ENCODE assay signal across 1 cellular context in the genomic region with DNA sequence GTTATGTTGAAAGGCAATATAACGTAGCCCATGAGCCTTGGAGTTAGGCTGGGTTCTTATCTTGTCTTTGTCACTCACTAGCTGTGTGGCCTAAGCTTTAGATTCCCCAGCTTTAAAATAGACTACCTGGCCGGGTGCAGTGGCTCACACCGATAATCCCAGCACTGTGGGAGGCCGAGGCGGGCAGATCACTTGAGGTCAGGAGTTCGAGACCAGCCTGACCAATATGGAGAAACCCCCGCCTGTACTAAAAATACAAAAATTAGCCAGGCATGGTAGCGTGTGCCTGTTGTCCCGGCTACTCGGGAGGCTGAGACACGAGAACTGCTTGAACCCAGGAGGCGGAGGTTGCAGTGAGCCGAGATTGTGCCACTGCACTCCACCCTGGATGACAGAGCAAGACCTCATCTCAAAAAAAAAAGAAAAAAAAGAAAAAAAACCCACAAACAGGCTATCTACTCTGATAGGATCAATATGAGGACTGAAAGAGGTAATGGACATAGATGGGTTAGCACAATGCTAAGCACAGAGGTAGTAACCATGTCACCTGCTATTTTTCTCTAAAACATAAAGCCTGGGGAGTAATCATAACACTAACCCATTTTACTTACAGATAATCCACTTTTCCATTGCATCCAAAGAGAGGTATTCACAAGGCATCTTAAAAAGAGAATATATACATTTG.
TF ChIP-seq lines count a peak whose summit lies in the region.

No MANE protein-coding gene starts in this region.

TF ChIP-seq in K562, 482 proteins besides CTCF, POLR2A, EP300 and RAD21 (continued from another document and continues in another):
- TF ChIP-seq, protein P1, sequence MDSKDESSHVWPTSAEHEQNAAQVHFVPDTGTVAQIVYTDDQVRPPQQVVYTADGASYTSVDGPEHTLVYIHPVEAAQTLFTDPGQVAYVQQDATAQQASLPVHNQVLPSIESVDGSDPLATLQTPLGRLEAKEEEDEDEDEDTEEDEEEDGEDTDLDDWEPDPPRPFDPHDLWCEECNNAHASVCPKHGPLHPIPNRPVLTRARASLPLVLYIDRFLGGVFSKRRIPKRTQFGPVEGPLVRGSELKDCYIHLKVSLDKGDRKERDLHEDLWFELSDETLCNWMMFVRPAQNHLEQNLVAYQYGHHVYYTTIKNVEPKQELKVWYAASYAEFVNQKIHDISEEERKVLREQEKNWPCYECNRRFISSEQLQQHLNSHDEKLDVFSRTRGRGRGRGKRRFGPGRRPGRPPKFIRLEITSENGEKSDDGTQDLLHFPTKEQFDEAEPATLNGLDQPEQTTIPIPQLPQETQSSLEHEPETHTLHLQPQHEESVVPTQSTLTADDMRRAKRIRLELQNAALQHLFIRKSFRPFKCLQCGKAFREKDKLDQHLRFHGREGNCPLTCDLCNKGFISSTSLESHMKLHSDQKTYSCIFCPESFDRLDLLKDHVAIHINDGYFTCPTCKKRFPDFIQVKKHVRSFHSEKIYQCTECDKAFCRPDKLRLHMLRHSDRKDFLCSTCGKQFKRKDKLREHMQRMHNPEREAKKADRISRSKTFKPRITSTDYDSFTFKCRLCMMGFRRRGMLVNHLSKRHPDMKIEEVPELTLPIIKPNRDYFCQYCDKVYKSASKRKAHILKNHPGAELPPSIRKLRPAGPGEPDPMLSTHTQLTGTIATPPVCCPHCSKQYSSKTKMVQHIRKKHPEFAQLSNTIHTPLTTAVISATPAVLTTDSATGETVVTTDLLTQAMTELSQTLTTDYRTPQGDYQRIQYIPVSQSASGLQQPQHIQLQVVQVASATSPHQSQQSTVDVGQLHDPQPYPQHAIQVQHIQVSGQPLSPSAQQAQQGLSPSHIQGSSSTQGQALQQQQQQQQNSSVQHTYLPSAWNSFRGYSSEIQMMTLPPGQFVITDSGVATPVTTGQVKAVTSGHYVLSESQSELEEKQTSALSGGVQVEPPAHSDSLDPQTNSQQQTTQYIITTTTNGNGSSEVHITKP (IDR thresholded peaks at IDR 0.05; ENCODE audit: partially characterized antibody), result no peak
- TF ChIP-seq, protein P2, sequence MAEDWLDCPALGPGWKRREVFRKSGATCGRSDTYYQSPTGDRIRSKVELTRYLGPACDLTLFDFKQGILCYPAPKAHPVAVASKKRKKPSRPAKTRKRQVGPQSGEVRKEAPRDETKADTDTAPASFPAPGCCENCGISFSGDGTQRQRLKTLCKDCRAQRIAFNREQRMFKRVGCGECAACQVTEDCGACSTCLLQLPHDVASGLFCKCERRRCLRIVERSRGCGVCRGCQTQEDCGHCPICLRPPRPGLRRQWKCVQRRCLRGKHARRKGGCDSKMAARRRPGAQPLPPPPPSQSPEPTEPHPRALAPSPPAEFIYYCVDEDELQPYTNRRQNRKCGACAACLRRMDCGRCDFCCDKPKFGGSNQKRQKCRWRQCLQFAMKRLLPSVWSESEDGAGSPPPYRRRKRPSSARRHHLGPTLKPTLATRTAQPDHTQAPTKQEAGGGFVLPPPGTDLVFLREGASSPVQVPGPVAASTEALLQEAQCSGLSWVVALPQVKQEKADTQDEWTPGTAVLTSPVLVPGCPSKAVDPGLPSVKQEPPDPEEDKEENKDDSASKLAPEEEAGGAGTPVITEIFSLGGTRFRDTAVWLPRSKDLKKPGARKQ (CRISPR knock-in tag; IDR thresholded peaks at IDR 0.05), result no peak
- TF ChIP-seq, protein P3, sequence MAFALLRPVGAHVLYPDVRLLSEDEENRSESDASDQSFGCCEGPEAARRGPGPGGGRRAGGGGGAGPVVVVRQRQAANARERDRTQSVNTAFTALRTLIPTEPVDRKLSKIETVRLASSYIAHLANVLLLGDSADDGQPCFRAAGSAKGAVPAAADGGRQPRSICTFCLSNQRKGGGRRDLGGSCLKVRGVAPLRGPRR (CRISPR knock-in tag; IDR thresholded peaks at IDR 0.05), result no peak
- TF ChIP-seq TAF9B (IDR thresholded peaks at IDR 0.05; ENCODE audit: partially characterized antibody) (no peak), POLR3G (IDR thresholded peaks at IDR 0.05; ENCODE audit: extremely low read depth, insufficient read length, insufficient replicate concordance) (no peak), POLR2B (IDR thresholded peaks at IDR 0.05; ENCODE audit: low read depth, partially characterized antibody) (no peak), PHB (CRISPR knock-in tag; IDR thresholded peaks at IDR 0.05) (no peak), EGR1 (conservative IDR thresholded peaks at IDR 0.05) (0 out of 2 replicates have a peak, but pooled peaks have one; percentile 20), TEAD1 (CRISPR knock-in tag; IDR thresholded peaks at IDR 0.05) (no peak), EHMT2 (IDR thresholded peaks at IDR 0.05) (no peak), MECOM (CRISPR knock-in tag; IDR thresholded peaks at IDR 0.05) (peak; percentile 93), NCOA4 (IDR thresholded peaks at IDR 0.05; ENCODE audit: partially characterized antibody) (no peak), RBBP5 (IDR thresholded peaks at IDR 0.05; ENCODE audit: borderline replicate concordance, insufficient read depth, low read length, poor library complexity, severe bottlenecking) (no peak), FOXJ2 (tag; IDR thresholded peaks at IDR 0.05) (no peak), PTTG1 (tag; IDR thresholded peaks at IDR 0.05; ENCODE audit: low read depth) (no peak), POLR2G (IDR thresholded peaks at IDR 0.05; ENCODE audit: low read depth, low read length) (no peak), SNRNP70 (optimal IDR thresholded peaks at IDR 0.05; ENCODE audit: low read depth, low read length) (no peak), ZNF76 (CRISPR knock-in tag; IDR thresholded peaks at IDR 0.05; ENCODE audit: borderline replicate concordance) (no peak), FUS (optimal IDR thresholded peaks at IDR 0.05; ENCODE audit: low read depth, low read length) (no peak), NR4A1 (CRISPR knock-in tag; IDR thresholded peaks at IDR 0.05) (no peak), NR4A1 (tag; IDR thresholded peaks at IDR 0.05) (no peak), NR1H2 (CRISPR knock-in tag; IDR thresholded peaks at IDR 0.05) (no peak), MED1 (CRISPR knock-in tag; IDR thresholded peaks at IDR 0.05; ENCODE audit: borderline replicate concordance) (no peak), ZNF24 (IDR thresholded peaks at IDR 0.05) (no peak), NCOR1 (IDR thresholded peaks at IDR 0.05) (peak; percentile 70), HSF4 (CRISPR knock-in tag; IDR thresholded peaks at IDR 0.05; ENCODE audit: borderline replicate concordance) (no peak), TGIF2 (CRISPR knock-in tag; IDR thresholded peaks at IDR 0.05) (no peak), SMAD2 (IDR thresholded peaks at IDR 0.05; ENCODE audit: low read depth, low read length) (no peak)
- TF ChIP-seq, protein P4, sequence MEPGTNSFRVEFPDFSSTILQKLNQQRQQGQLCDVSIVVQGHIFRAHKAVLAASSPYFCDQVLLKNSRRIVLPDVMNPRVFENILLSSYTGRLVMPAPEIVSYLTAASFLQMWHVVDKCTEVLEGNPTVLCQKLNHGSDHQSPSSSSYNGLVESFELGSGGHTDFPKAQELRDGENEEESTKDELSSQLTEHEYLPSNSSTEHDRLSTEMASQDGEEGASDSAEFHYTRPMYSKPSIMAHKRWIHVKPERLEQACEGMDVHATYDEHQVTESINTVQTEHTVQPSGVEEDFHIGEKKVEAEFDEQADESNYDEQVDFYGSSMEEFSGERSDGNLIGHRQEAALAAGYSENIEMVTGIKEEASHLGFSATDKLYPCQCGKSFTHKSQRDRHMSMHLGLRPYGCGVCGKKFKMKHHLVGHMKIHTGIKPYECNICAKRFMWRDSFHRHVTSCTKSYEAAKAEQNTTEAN (CRISPR knock-in tag; IDR thresholded peaks at IDR 0.05), result no peak
- TF ChIP-seq, protein P5, sequence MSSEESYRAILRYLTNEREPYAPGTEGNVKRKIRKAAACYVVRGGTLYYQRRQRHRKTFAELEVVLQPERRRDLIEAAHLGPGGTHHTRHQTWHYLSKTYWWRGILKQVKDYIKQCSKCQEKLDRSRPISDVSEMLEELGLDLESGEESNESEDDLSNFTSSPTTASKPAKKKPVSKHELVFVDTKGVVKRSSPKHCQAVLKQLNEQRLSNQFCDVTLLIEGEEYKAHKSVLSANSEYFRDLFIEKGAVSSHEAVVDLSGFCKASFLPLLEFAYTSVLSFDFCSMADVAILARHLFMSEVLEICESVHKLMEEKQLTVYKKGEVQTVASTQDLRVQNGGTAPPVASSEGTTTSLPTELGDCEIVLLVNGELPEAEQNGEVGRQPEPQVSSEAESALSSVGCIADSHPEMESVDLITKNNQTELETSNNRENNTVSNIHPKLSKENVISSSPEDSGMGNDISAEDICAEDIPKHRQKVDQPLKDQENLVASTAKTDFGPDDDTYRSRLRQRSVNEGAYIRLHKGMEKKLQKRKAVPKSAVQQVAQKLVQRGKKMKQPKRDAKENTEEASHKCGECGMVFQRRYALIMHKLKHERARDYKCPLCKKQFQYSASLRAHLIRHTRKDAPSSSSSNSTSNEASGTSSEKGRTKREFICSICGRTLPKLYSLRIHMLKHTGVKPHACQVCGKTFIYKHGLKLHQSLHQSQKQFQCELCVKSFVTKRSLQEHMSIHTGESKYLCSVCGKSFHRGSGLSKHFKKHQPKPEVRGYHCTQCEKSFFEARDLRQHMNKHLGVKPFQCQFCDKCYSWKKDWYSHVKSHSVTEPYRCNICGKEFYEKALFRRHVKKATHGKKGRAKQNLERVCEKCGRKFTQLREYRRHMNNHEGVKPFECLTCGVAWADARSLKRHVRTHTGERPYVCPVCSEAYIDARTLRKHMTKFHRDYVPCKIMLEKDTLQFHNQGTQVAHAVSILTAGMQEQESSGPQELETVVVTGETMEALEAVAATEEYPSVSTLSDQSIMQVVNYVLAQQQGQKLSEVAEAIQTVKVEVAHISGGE (CRISPR knock-in tag; IDR thresholded peaks at IDR 0.05), result no peak
- TF ChIP-seq, protein P6, sequence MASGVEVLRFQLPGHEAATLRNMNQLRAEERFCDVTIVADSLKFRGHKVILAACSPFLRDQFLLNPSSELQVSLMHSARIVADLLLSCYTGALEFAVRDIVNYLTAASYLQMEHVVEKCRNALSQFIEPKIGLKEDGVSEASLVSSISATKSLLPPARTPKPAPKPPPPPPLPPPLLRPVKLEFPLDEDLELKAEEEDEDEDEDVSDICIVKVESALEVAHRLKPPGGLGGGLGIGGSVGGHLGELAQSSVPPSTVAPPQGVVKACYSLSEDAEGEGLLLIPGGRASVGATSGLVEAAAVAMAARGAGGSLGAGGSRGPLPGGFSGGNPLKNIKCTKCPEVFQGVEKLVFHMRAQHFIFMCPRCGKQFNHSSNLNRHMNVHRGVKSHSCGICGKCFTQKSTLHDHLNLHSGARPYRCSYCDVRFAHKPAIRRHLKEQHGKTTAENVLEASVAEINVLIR (CRISPR knock-in tag; IDR thresholded peaks at IDR 0.05), result no peak
- TF ChIP-seq, protein P7, sequence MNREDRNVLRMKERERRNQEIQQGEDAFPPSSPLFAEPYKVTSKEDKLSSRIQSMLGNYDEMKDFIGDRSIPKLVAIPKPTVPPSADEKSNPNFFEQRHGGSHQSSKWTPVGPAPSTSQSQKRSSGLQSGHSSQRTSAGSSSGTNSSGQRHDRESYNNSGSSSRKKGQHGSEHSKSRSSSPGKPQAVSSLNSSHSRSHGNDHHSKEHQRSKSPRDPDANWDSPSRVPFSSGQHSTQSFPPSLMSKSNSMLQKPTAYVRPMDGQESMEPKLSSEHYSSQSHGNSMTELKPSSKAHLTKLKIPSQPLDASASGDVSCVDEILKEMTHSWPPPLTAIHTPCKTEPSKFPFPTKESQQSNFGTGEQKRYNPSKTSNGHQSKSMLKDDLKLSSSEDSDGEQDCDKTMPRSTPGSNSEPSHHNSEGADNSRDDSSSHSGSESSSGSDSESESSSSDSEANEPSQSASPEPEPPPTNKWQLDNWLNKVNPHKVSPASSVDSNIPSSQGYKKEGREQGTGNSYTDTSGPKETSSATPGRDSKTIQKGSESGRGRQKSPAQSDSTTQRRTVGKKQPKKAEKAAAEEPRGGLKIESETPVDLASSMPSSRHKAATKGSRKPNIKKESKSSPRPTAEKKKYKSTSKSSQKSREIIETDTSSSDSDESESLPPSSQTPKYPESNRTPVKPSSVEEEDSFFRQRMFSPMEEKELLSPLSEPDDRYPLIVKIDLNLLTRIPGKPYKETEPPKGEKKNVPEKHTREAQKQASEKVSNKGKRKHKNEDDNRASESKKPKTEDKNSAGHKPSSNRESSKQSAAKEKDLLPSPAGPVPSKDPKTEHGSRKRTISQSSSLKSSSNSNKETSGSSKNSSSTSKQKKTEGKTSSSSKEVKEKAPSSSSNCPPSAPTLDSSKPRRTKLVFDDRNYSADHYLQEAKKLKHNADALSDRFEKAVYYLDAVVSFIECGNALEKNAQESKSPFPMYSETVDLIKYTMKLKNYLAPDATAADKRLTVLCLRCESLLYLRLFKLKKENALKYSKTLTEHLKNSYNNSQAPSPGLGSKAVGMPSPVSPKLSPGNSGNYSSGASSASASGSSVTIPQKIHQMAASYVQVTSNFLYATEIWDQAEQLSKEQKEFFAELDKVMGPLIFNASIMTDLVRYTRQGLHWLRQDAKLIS (CRISPR knock-in tag; IDR thresholded peaks at IDR 0.05), result no peak
- TF ChIP-seq, protein P8, sequence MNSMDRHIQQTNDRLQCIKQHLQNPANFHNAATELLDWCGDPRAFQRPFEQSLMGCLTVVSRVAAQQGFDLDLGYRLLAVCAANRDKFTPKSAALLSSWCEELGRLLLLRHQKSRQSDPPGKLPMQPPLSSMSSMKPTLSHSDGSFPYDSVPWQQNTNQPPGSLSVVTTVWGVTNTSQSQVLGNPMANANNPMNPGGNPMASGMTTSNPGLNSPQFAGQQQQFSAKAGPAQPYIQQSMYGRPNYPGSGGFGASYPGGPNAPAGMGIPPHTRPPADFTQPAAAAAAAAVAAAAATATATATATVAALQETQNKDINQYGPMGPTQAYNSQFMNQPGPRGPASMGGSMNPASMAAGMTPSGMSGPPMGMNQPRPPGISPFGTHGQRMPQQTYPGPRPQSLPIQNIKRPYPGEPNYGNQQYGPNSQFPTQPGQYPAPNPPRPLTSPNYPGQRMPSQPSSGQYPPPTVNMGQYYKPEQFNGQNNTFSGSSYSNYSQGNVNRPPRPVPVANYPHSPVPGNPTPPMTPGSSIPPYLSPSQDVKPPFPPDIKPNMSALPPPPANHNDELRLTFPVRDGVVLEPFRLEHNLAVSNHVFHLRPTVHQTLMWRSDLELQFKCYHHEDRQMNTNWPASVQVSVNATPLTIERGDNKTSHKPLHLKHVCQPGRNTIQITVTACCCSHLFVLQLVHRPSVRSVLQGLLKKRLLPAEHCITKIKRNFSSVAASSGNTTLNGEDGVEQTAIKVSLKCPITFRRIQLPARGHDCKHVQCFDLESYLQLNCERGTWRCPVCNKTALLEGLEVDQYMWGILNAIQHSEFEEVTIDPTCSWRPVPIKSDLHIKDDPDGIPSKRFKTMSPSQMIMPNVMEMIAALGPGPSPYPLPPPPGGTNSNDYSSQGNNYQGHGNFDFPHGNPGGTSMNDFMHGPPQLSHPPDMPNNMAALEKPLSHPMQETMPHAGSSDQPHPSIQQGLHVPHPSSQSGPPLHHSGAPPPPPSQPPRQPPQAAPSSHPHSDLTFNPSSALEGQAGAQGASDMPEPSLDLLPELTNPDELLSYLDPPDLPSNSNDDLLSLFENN (IDR thresholded peaks at IDR 0.05; ENCODE audit: low read depth in 2 of 2, low read length in 2 of 2), result no peak
- TF ChIP-seq, protein P9, sequence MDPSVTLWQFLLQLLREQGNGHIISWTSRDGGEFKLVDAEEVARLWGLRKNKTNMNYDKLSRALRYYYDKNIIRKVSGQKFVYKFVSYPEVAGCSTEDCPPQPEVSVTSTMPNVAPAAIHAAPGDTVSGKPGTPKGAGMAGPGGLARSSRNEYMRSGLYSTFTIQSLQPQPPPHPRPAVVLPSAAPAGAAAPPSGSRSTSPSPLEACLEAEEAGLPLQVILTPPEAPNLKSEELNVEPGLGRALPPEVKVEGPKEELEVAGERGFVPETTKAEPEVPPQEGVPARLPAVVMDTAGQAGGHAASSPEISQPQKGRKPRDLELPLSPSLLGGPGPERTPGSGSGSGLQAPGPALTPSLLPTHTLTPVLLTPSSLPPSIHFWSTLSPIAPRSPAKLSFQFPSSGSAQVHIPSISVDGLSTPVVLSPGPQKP (CRISPR knock-in tag; IDR thresholded peaks at IDR 0.05), result no peak
